In the genomic region with DNA sequence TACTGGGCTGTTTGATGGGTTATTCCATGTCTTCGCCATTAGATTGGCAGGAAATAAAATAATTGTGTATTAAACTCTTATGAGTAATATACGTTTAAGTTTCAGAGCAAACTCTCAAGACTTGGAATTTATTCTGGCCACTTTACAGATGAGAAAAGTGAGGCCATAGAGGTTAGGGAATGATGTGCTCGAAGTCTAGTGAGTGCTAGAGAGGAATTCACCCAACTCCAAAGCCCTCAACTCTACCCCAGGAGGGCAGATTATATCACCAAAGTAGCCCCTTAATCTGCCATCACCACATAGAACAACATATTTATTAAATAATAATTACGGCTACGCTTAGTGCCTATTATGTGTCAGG, we compare ENCODE assay signal across 9 cellular contexts. TPM values are rescaled to one million over a fixed set of nuclear protein-coding genes. Genes with fewer than 3 reads are reported as not detected.
DNase-seq lines count a peak whose midpoint lies in the region; ATAC-seq, FAIRE-seq and TF ChIP-seq lines count a peak whose summit lies in the region.
"Had no signal": no experiment of that assay in that cellular context is flagged by ENCODE, and none has a peak within 500 bp of the region (broad histone marks: within the 10 kb centered on the region; RNA-seq: fewer than 3 reads in every experiment).

No MANE protein-coding gene starts in this region.

- TF ChIP-seq CTCF in DOHH2 (IDR thresholded peaks at IDR 0.05; ENCODE audit: low read depth, low read length, poor library complexity, severe bottlenecking): no peak
- TF ChIP-seq CTCF in RWPE2 (IDR thresholded peaks at IDR 0.05; ENCODE audit: poor library complexity, severe bottlenecking): no peak
- no peak for TF ChIP-seq CTCF in pancreas (IDR thresholded peaks at IDR 0.05)

- H3K4me1 ChIP-seq in DOHH2 (ENCODE audit: control insufficient read depth, low read length): peaks cover 47% of the 10 kb centered on the region
- peaks cover 10% of the 10 kb centered on the region for H3K4me1 ChIP-seq in RWPE2 (ENCODE audit: insufficient read depth, poor library complexity, severe bottlenecking)
- peaks cover 3 to 4% of the 10 kb centered on the region in 2 donors for H3K4me1 ChIP-seq in esophagus (ENCODE audit: control insufficient read depth in 2 of 2, insufficient read depth in 2 of 2, low read length in 1 of 2)
- peaks cover 0 to 15% (median 8%) of the 10 kb centered on the region in 3 donors for H3K4me1 ChIP-seq in pancreas

- intact Hi-C loops in pancreas (cut with DNase I) (no loop called here), head of caudate nucleus (cut with DNase I) (no loop called here)

- H3K9me3 ChIP-seq in DOHH2 (ENCODE audit: control insufficient read depth, insufficient read depth, low read length): no peaks in the 10 kb centered on the region
- H3K9me3 ChIP-seq in RWPE2 (ENCODE audit: severe bottlenecking): no peaks in the 10 kb centered on the region
- no peaks in the 10 kb centered on the region for H3K9me3 ChIP-seq in esophagus (ENCODE audit: control insufficient read depth in 2 of 2, insufficient read depth in 1 of 2, low read depth in 1 of 2, low read length in 1 of 2)
- H3K9me3 ChIP-seq in pancreas: no peaks in the 10 kb centered on the region

- H4K20me1 ChIP-seq in DOHH2 (ENCODE audit: control insufficient read depth, insufficient read depth, low read depth, low read length): no peaks in the 10 kb centered on the region

- H3K4me3 ChIP-seq in DOHH2 (ENCODE audit: low read length) (peak overlapping the region; percentile 98), RWPE2 (ENCODE audit: severe bottlenecking) (peak overlapping the region; percentile 85), esophagus (ENCODE audit: low read depth in 1 of 2, low read length in 2 of 2) (peak overlapping the region; percentile 88 to 98), pancreas (peak overlapping the region; percentile 89 to 99 (median 96))

- peaks cover 7% of the 10 kb centered on the region for H3F3A ChIP-seq in DOHH2 (ENCODE audit: control insufficient read depth, insufficient read depth)

- H3K36me3 ChIP-seq in DOHH2 (ENCODE audit: control insufficient read depth, low read length): peaks cover 21% of the 10 kb centered on the region
- H3K36me3 ChIP-seq in RWPE2 (ENCODE audit: low read depth): peaks cover 33% of the 10 kb centered on the region
- no peaks in the 10 kb centered on the region for H3K36me3 ChIP-seq in esophagus (ENCODE audit: control insufficient read depth in 2 of 2, insufficient read depth in 2 of 2, low read length in 1 of 2)
- no peaks in the 10 kb centered on the region for H3K36me3 ChIP-seq in pancreas

- H3K27me3 ChIP-seq in DOHH2 (ENCODE audit: control insufficient read depth, low read length): no peaks in the 10 kb centered on the region
- H3K27me3 ChIP-seq in RWPE2 (ENCODE audit: insufficient read depth, poor library complexity, severe bottlenecking): no peaks in the 10 kb centered on the region
- no peaks in the 10 kb centered on the region for H3K27me3 ChIP-seq in esophagus (ENCODE audit: control insufficient read depth in 1 of 2, insufficient read depth in 2 of 2, low read length in 2 of 2)
- no peaks in the 10 kb centered on the region for H3K27me3 ChIP-seq in pancreas

- no peak for FAIRE-seq in pancreas (lab: Jason Lieb, UNC)

- DNase-seq in RWPE2 (ENCODE audit: low spot score): no peak
- no peak for DNase-seq in pancreas
- no peak for DNase-seq in effector CD8-positive, alpha-beta T cell (lab: John Stamatoyannopoulos, UW)
- no peak for DNase-seq in DMS 273 (lab: John Stamatoyannopoulos, UW; ENCODE audit: unreplicated experiment)
- no peak for DNase-seq in head of caudate nucleus

- H3K9me2 ChIP-seq in DOHH2 (replicated peaks; ENCODE audit: control insufficient read depth, low read length): no peaks in the 10 kb centered on the region

- peak overlapping the region; percentile 94 for H3K4me2 ChIP-seq in DOHH2 (ENCODE audit: low read length)

- no peak for ATAC-seq in RWPE2 (ENCODE audit: low read depth)
- no peak for ATAC-seq in pancreas
- ATAC-seq in HG03457 (IDR thresholded peaks at IDR 0.05; ENCODE audit: unreplicated experiment): no peak

- peaks cover 46% of the 10 kb centered on the region for H3K79me2 ChIP-seq in DOHH2 (ENCODE audit: control insufficient read depth, low read length)

- H3K27ac ChIP-seq in DOHH2 (ENCODE audit: low read depth, low read length) (no peak overlapping the region), RWPE2 (ENCODE audit: poor library complexity, severe bottlenecking) (peak overlapping the region; percentile 81), esophagus (ENCODE audit: low read depth in 2 of 2, low read length in 1 of 2) (peak overlapping the region; percentile 57 to 85), pancreas (peak overlapping the region; percentile 48 to 63 (median 56))

- 66 to 69% methylated on average over 5 of the region's 5 CpGs for WGBS in esophagus, 2 donors
- 61 to 62% methylated on average over 5 of the region's 5 CpGs for WGBS in pancreas, 2 donors

RNA-seq across cellular contexts. Expression of a gene that starts 0.4 kb away (rescaled TPM):
- polyA plus RNA-seq in esophagus (10 to 100 TPM in 1 of 2 donors, 1 to 10 TPM in 1; 6.5 to 16.3 TPM), pancreas (10 to 100 TPM in 1 of 2 donors, 1 to 10 TPM in 1; 3.5 to 10.6 TPM)
- total RNA-seq in pancreas: 10 to 100 TPM in 5 of 6 donors, 1 to 10 TPM in 1; 9.9 to 16.5 (median 12.2) TPM

RNA-seq across cellular contexts. Expression of a gene that starts 22.4 kb away (rescaled TPM):
- polyA plus RNA-seq in esophagus: 10 to 100 TPM; 11.2 to 44.7 TPM
- total RNA-seq in pancreas: 1 to 10 TPM; 3.4 to 9.3 (median 5.5) TPM
- 10 to 100 TPM in 1 of 2 donors, 1 to 10 TPM in 1; 6.8 to 40.7 TPM for polyA plus RNA-seq in pancreas

RNA-seq across cellular contexts. Expression of a gene that starts 44.0 kb away (rescaled TPM):
- polyA plus RNA-seq in esophagus (under 1 TPM; 0.04 to 0.12 TPM), pancreas (under 1 TPM; 0.28 to 0.30 TPM)
- under 1 TPM in 5 of 6 donors, not detected in 1; 0.14 to 0.72 (median 0.20) TPM for total RNA-seq in pancreas
- total RNA-seq: SK-MEL-5 had no signal
